In genomic region chr1:9338354-9339250, GRCh38 we compare ENCODE assay signal across 12 cellular contexts. TPM values are rescaled to one million over a fixed set of nuclear protein-coding genes. Genes with fewer than 3 reads are reported as not detected.
A peak's percentile ranks its signal among the peaks of the same experiment; 100 is the strongest.
DNase-seq lines count a peak whose midpoint lies in the region; ATAC-seq and TF ChIP-seq lines count a peak whose summit lies in the region.
"Had no signal": no experiment of that assay in that cellular context is flagged by ENCODE, and none has a peak within 500 bp of the region (broad histone marks: within the 10 kb centered on the region; RNA-seq: fewer than 3 reads in every experiment).

No MANE protein-coding gene starts in this region.

- H3K9me3 Mint-ChIP-seq in chondrocyte (ENCODE audit: low read depth): no peaks in the 10 kb centered on the region

- ATAC-seq in left colon (peak; percentile 78), GM18909 (IDR thresholded peaks at IDR 0.05; ENCODE audit: poor library complexity, unreplicated experiment) (no peak)

- H3K36me3 Mint-ChIP-seq in chondrocyte (ENCODE audit: low read depth): peaks cover 24% of the 10 kb centered on the region

- no peaks in the 10 kb centered on the region for H3K27me3 Mint-ChIP-seq in chondrocyte (ENCODE audit: low read depth)

- H3K4me3 Mint-ChIP-seq in chondrocyte (ENCODE audit: unreplicated experiment): no peak overlapping the region

- peaks cover 91% of the 10 kb centered on the region for H3K4me1 Mint-ChIP-seq in chondrocyte (ENCODE audit: low read depth)

- intact Hi-C loops in left colon (cut with DNase I, micrococcal nuclease): no loop called here

- H3K27ac Mint-ChIP-seq in chondrocyte (ENCODE audit: unreplicated experiment): peak overlapping the region; percentile 85

- no peak for TF ChIP-seq CTCF in chondrocyte (IDR thresholded peaks at IDR 0.05)

- DNase-seq in DMS153 treated with DMSO at 0.1 percent for 48 hours (lab: John Stamatoyannopoulos, UW; ENCODE audit: unreplicated experiment): peak; percentile 15
- DNase-seq in chondrocyte (ENCODE audit: low spot score): no peak
- peak in 1 of 2 donors; percentile 57 for DNase-seq in left colon
- DNase-seq in retina: peak; percentile 35
- no peak for DNase-seq in SKM-1 treated with dmso at 0.1 percent for 144 hours (lab: John Stamatoyannopoulos, UW; ENCODE audit: unreplicated experiment)
- no peak for DNase-seq in iPS-NIHi11 (ENCODE audit: low spot score)
- DNase-seq in amniotic stem cell (lab: John Stamatoyannopoulos, UW): no peak
- DNase-seq: activated naive CD4-positive, alpha-beta T cell treated with anti-CD3 and anti-CD28 coated beads, Interleukin-2, amount 50 U/mL, for 16 hours; BE2C; islet precursor cell; NCI-H1048 had no signal

RNA-seq across cellular contexts. Expression of gene SPSB1, which starts 45.9 kb away (rescaled TPM):
- total RNA-seq in chondrocyte (164 to 184 TPM (median 173 TPM) in 3 replicates), left colon (10 to 100 TPM; 30.3 to 56.4 TPM)

Comparison
In these comparisons a context has a peak if more than half of its experiments do, and no peak if none do; other contexts are left out.
1. DNase-seq: peak in DMS153 treated with DMSO at 0.1 percent for 48 hours (single experiment) and retina (single experiment); none in chondrocyte (single experiment), SKM-1 treated with dmso at 0.1 percent for 144 hours (single experiment), iPS-NIHi11 (single experiment) and amniotic stem cell (single experiment).